ENCODE assay signal across 9 cellular contexts in genomic region chr9:5338992-5339981, GRCh38. TPM values are rescaled to one million over a fixed set of nuclear protein-coding genes. Genes with fewer than 3 reads are reported as not detected.
DNase-seq lines count a peak whose midpoint lies in the region; ATAC-seq and TF ChIP-seq lines count a peak whose summit lies in the region.
"Not testable (repeated sequence)": the region's sequence is repeated elsewhere in the genome, so short reads cannot be mapped to it uniquely, and the experiment has no call there.
"Had no signal": no experiment of that assay in that cellular context is flagged by ENCODE, and none has a peak within 500 bp of the region (broad histone marks: within the 10 kb centered on the region; RNA-seq: fewer than 3 reads in every experiment).

Gene RLN1, minus strand, starts transcription at chr9:5339876. Its CDS starts 130 bp downstream, at chr9:5339746.

- H3K27ac ChIP-seq in HEK293 (ENCODE audit: extremely low read depth, low read depth, low read length); upper lobe of left lung: not testable (repeated sequence)

- H3K9me3 Mint-ChIP-seq in nephron progenitor cell = not testable (repeated sequence)

- 14 to 38% methylated on average over 13 to 14 of the region's 50 CpGs for WGBS in upper lobe of left lung, 2 donors

- not testable (repeated sequence) for TF ChIP-seq CTCF in HEK293 (tag by site-specific recombination; IDR thresholded peaks at IDR 0.05); nephron progenitor cell (IDR thresholded peaks at IDR 0.05); upper lobe of left lung (IDR thresholded peaks at IDR 0.05)

- H3K4me1 Mint-ChIP-seq in nephron progenitor cell = not testable (repeated sequence)

- not testable (repeated sequence) for H3K27me3 ChIP-seq in upper lobe of left lung

- H3K4me3 Mint-ChIP-seq in nephron progenitor cell = peak within 1 kb of the TSS; percentile 28

- DNase-seq in SK-N-DZ (ENCODE audit: low spot score) = peak; percentile 6
- peak; percentile 17 for DNase-seq in activated naive CD4-positive, alpha-beta T cell treated with anti-CD3 and anti-CD28 coated beads, Interleukin-2, amount 50 U/mL, for 16 hours
- peak; percentile 6 for DNase-seq in germinal center (ENCODE audit: low spot score)
- DNase-seq in nephron progenitor cell = peak; percentile 7
- peak in 1 of 2 donors; percentile 14 for DNase-seq in upper lobe of left lung

- not testable (repeated sequence) for H3K36me3 ChIP-seq in HEK293 (ENCODE audit: control insufficient read depth in 2 of 2, insufficient read depth in 1 of 2, low read length in 2 of 2); upper lobe of left lung

- TF ChIP-seq POLR2A in upper lobe of left lung (IDR thresholded peaks at IDR 0.05) = not testable (repeated sequence)

- ATAC-seq in GM18870 (IDR thresholded peaks at IDR 0.05; ENCODE audit: unreplicated experiment) = peak; percentile 88
- ATAC-seq in HG03457 (IDR thresholded peaks at IDR 0.05; ENCODE audit: unreplicated experiment) = peak; percentile 96
- peak; percentile 99 for ATAC-seq in upper lobe of left lung (ENCODE audit: low FRiP score in 2 of 2)

- H3K9me3 ChIP-seq in HEK293 (ENCODE audit: control insufficient read depth, insufficient read depth, low read depth, low read length); upper lobe of left lung: not testable (repeated sequence)

- H3K4me3 ChIP-seq in HEK293 (ENCODE audit: low read depth, low read length) = not testable (repeated sequence)
- peak within 1 kb of the TSS in 1 of 4 donors; percentile 22 for H3K4me3 ChIP-seq in upper lobe of left lung

- H3K27me3 Mint-ChIP-seq in nephron progenitor cell (ENCODE audit: low read depth, poor library complexity) = peaks cover 15% of the 10 kb centered on the region

- POLR2A ChIA-PET in HEK293 (lab: Yijun Ruan, JAX) = not testable (repeated sequence)

- not testable (repeated sequence) for TF ChIP-seq EP300 in upper lobe of left lung (IDR thresholded peaks at IDR 0.05)

- not testable (repeated sequence) for H3K36me3 Mint-ChIP-seq in nephron progenitor cell (ENCODE audit: low read depth)

- not testable (repeated sequence) for H3K27ac Mint-ChIP-seq in nephron progenitor cell

- not testable (repeated sequence) for H3K4me1 ChIP-seq in HEK293 (ENCODE audit: control insufficient read depth, insufficient read depth, low read length); upper lobe of left lung

- CTCF ChIA-PET in HEK293 (lab: Yijun Ruan, JAX) = interaction anchor here (0.7 kb wide), 1 partner anchor 13 kb away, joined by 3 read pairs; no protein-coding TSS in a partner anchor

TF ChIP-seq in HEK293, 187 proteins besides CTCF, POLR2A, EP300 and RAD21:
- TF ChIP-seq KLF1 (tag by site-specific recombination; IDR thresholded peaks at IDR 0.05) (0 out of 2 replicates have a peak, but pooled peaks have one; percentile 14), ZEB2 (tag by site-specific recombination; IDR thresholded peaks at IDR 0.05) (0 out of 2 replicates have a peak, but pooled peaks have one; percentile 38), ZNF501 (tag by site-specific recombination; IDR thresholded peaks at IDR 0.05) (peak; percentile 22; the same call in 1 of the 2 replicates), ZNF335 (tag by site-specific recombination; conservative IDR thresholded peaks at IDR 0.05) (peak; percentile 53)
TF ChIP-seq in HEK293: peak in this region for 4; not testable (repeated sequence) for 183.

RNA-seq across cellular contexts. Expression of gene RLN1, which starts in this region (rescaled TPM):
- polyA plus RNA-seq in SK-N-DZ (2014; cell fraction: cytosol; rRNA removed) = not detected in 2 replicates
- polyA plus RNA-seq in SK-N-DZ (2014; cell fraction: nucleus; rRNA removed) = 0.43 and 0.66 TPM in 2 replicates
- not detected for total RNA-seq in upper lobe of left lung
- total RNA-seq: lung microvascular endothelial cell had no signal

Comparison
In these comparisons a context has a peak if more than half of its experiments do, and no peak if none do; other contexts are left out.
1. Peak in ATAC-seq in upper lobe of left lung; RNA of the gene not detected or under 1 TPM.